ENCODE assay signal across 1 cellular context in genomic region chr10:132337019-132337418, GRCh38.
A peak's percentile ranks its signal among the peaks of the same experiment; 100 is the strongest.
TF ChIP-seq lines count a peak whose summit lies in the region.

No MANE protein-coding gene starts in this region.

TF ChIP-seq in HepG2, 621 proteins besides CTCF, POLR2A, EP300 and RAD21 (continued from another document and continues in another):
- no peak for TF ChIP-seq ZNF772 (CRISPR knock-in tag; IDR thresholded peaks at IDR 0.05)
- TF ChIP-seq ZNF18 (CRISPR knock-in tag; IDR thresholded peaks at IDR 0.05; ENCODE audit: insufficient replicate concordance): no peak
- no peak for TF ChIP-seq ZNF44 (CRISPR knock-in tag; IDR thresholded peaks at IDR 0.05)
- TF ChIP-seq IRX3 (CRISPR knock-in tag; IDR thresholded peaks at IDR 0.05; ENCODE audit: borderline replicate concordance, low read depth): no peak
- TF ChIP-seq ASH2L (IDR thresholded peaks at IDR 0.05; ENCODE audit: insufficient read length, low read depth, low read length): peak; percentile 51
- TF ChIP-seq ZNF552 (CRISPR knock-in tag; IDR thresholded peaks at IDR 0.05; ENCODE audit: borderline replicate concordance): no peak
- TF ChIP-seq ZNF567 (CRISPR knock-in tag; IDR thresholded peaks at IDR 0.05; ENCODE audit: borderline replicate concordance): no peak
- 0 out of 2 replicates have a peak, but pooled peaks have one; percentile 27 for TF ChIP-seq ZFX (CRISPR knock-in tag; IDR thresholded peaks at IDR 0.05; ENCODE audit: low read depth)
- no peak for TF ChIP-seq FOSL1 (CRISPR knock-in tag; IDR thresholded peaks at IDR 0.05; ENCODE audit: borderline replicate concordance)
- TF ChIP-seq TP53 (CRISPR knock-in tag; conservative IDR thresholded peaks at IDR 0.05): no peak
- no peak for TF ChIP-seq SNRNP70 (IDR thresholded peaks at IDR 0.05; ENCODE audit: low read depth, low read length)
- TF ChIP-seq ZNF773 (CRISPR knock-in tag; IDR thresholded peaks at IDR 0.05; ENCODE audit: borderline replicate concordance): no peak
- no peak for TF ChIP-seq SOX6 (IDR thresholded peaks at IDR 0.05)
- no peak for TF ChIP-seq SOX6 (CRISPR knock-in tag; IDR thresholded peaks at IDR 0.05)
- no peak for TF ChIP-seq PREB (CRISPR knock-in tag; IDR thresholded peaks at IDR 0.05)
- no peak for TF ChIP-seq ETV6 (CRISPR knock-in tag; conservative IDR thresholded peaks at IDR 0.05)
- no peak for TF ChIP-seq HNF1A (IDR thresholded peaks at IDR 0.05; ENCODE audit: low read depth)
- TF ChIP-seq HNF1A (CRISPR knock-in tag; IDR thresholded peaks at IDR 0.05; ENCODE audit: borderline replicate concordance): no peak
- TF ChIP-seq ZNF296 (CRISPR knock-in tag; conservative IDR thresholded peaks at IDR 0.05): no peak
- TF ChIP-seq ZFY (CRISPR knock-in tag; IDR thresholded peaks at IDR 0.05): peak; percentile 14; the same call in 1 of the 2 replicates
- TF ChIP-seq ZNF501 (CRISPR knock-in tag; IDR thresholded peaks at IDR 0.05): peak; percentile 43; the same call in 1 of the 2 replicates
- TF ChIP-seq NR2F2 (IDR thresholded peaks at IDR 0.05; ENCODE audit: borderline replicate concordance, low read depth): no peak
- TF ChIP-seq ZNF577 (CRISPR knock-in tag; IDR thresholded peaks at IDR 0.05; ENCODE audit: borderline replicate concordance, low read depth): no peak
- TF ChIP-seq KLF16 (CRISPR knock-in tag; IDR thresholded peaks at IDR 0.05): no peak
- TF ChIP-seq ZNF414 (CRISPR knock-in tag; IDR thresholded peaks at IDR 0.05): no peak
- TF ChIP-seq AFF4 (CRISPR knock-in tag; IDR thresholded peaks at IDR 0.05): no peak
- TF ChIP-seq ZNF142 (CRISPR knock-in tag; IDR thresholded peaks at IDR 0.05): no peak
- TF ChIP-seq ETV5 (CRISPR knock-in tag; IDR thresholded peaks at IDR 0.05; ENCODE audit: borderline replicate concordance): peak; percentile 19; the same call in 1 of the 2 replicates
- TF ChIP-seq ZNF687 (CRISPR knock-in tag; IDR thresholded peaks at IDR 0.05): no peak; the same call in 1 of the 2 replicates
- no peak for TF ChIP-seq ZNF605 (CRISPR knock-in tag; IDR thresholded peaks at IDR 0.05)
- no peak for TF ChIP-seq NFYC (CRISPR knock-in tag; IDR thresholded peaks at IDR 0.05)
- no peak for TF ChIP-seq ZFP36 (IDR thresholded peaks at IDR 0.05; ENCODE audit: borderline replicate concordance, low read depth, low read length, partially characterized antibody)
- no peak for TF ChIP-seq ZNF468 (CRISPR knock-in tag; IDR thresholded peaks at IDR 0.05)
- peak; percentile 63 for TF ChIP-seq POLR2G (IDR thresholded peaks at IDR 0.05; ENCODE audit: low read depth, low read length)
- no peak for TF ChIP-seq ZNF782 (CRISPR knock-in tag; IDR thresholded peaks at IDR 0.05; ENCODE audit: borderline replicate concordance)
